Comparison of ENCODE assay signal across 8 cellular contexts in the genomic region with DNA sequence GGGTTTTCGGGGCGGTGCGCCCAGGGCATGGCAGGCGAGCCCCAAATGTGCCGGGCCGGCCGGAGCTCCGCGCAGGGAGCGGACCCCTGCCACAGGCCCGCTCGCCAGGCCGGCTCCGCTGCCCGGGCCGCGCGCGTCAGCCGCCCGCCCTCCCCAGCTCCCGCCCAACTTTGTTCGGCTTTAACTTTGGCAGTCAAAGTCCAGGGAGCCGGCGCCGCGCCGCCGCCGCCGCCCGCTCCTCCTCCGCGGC. TPM values are rescaled to one million over a fixed set of nuclear protein-coding genes. Genes with fewer than 3 reads are reported as not detected.
DNase-seq lines count a peak whose midpoint lies in the region; ATAC-seq, FAIRE-seq and TF ChIP-seq lines count a peak whose summit lies in the region.

No MANE protein-coding gene starts in this region.

- no TSS peak for BruUV-seq in endothelial cell of umbilical vein (replicated peaks; lab: Mats Ljungman, UMichigan)

- peaks cover 4% of the 10 kb centered on the region for H3K79me2 ChIP-seq in endothelial cell of umbilical vein (ENCODE audit: control insufficient read depth, insufficient read depth, low read length)

- dilution Hi-C loops in endothelial cell of umbilical vein (cut with MboI; ENCODE audit: extremely low pct_ligation_motif_present, low sequenced_read_pairs) = no loop called here

- no peaks in the 10 kb centered on the region for H3K36me3 ChIP-seq in endothelial cell of umbilical vein (ENCODE audit: control insufficient read depth in 2 of 2, extremely low read depth in 1 of 2, insufficient read depth in 2 of 2, low read length in 2 of 2)

- peak overlapping the region; percentile 93 for H3K9ac ChIP-seq in endothelial cell of umbilical vein (replicated peaks; ENCODE audit: extremely low read depth, insufficient read depth, low read length)

- CTCF ChIA-PET in AG04449 (lab: Yijun Ruan, JAX) = interaction anchor here (1.3 to 5.4 kb wide), 3 partner anchors 13 to 96 kb away, joined by 3 to 24 read pairs (median 23); no protein-coding TSS in a partner anchor
- CTCF ChIA-PET in endothelial cell of umbilical vein (lab: Charles Lee) = interaction anchor here (1.3 to 3.4 kb wide), 6 partner anchors 33 to 158 kb away, joined by 4 to 21 read pairs (median 8); partner anchors contain the start of genes DNAI4 and MIER1

- H4K20me1 ChIP-seq in endothelial cell of umbilical vein (replicated peaks; ENCODE audit: control insufficient read depth, extremely low read depth, insufficient read depth, low read length) = no peaks in the 10 kb centered on the region

- H3K27ac ChIP-seq in VCaP (peak overlapping the region; percentile 96), endothelial cell of umbilical vein (ENCODE audit: insufficient read depth, low read depth, low read length) (peak overlapping the region; percentile 74)

- H3K9me3 ChIP-seq in endothelial cell of umbilical vein (replicated peaks; ENCODE audit: control insufficient read depth, insufficient read depth, low read length) (no peaks in the 10 kb centered on the region), mononuclear cell (ENCODE audit: low read depth, low read length) (no peaks in the 10 kb centered on the region)

- no peaks in the 10 kb centered on the region for H3K9me1 ChIP-seq in endothelial cell of umbilical vein (replicated peaks; ENCODE audit: control insufficient read depth, extremely low read depth, insufficient read depth, low read length)

- POLR2A ChIA-PET in AG04449 (lab: Yijun Ruan, JAX) = interaction anchor here (1.1 to 1.8 kb wide), 5 partner anchors 12 to 128 kb away, joined by 3 to 10 read pairs (median 6); partner anchors contain the start of genes DNAI4 and MIER1
- POLR2A ChIA-PET in endothelial cell of umbilical vein (lab: Charles Lee) = interaction anchor here (1.2 to 1.6 kb wide), 2 partner anchors 33 to 57 kb away, joined by 4 to 5 read pairs; no protein-coding TSS in a partner anchor

- peak overlapping the region; percentile 99 for H3K4me2 ChIP-seq in endothelial cell of umbilical vein (ENCODE audit: insufficient read depth, low read length)

- TF ChIP-seq POLR2A in endothelial cell of umbilical vein (IDR thresholded peaks at IDR 0.05; ENCODE audit: low read depth, low read length) = no peak

- H3K4me3 ChIP-seq in AG04449 (ENCODE audit: low read depth, low read length) (peak overlapping the region; percentile 83), endothelial cell of umbilical vein (replicated peaks in 1 of 3; ENCODE audit: insufficient read depth in 1 of 3, low read depth in 1 of 3, low read length in 3 of 3) (peak overlapping the region; percentile 72 to 83 (median 81)), mononuclear cell (ENCODE audit: low read length) (peak overlapping the region; percentile 75)

- H3K4me1 ChIP-seq in endothelial cell of umbilical vein (ENCODE audit: control insufficient read depth, extremely low read depth, insufficient read depth, low read length) = peaks cover 13% of the 10 kb centered on the region
- peaks cover 19% of the 10 kb centered on the region for H3K4me1 ChIP-seq in mononuclear cell (ENCODE audit: insufficient read depth, low read length)

- H3K27me3 ChIP-seq in endothelial cell of umbilical vein (ENCODE audit: control insufficient read depth in 2 of 2, insufficient read depth in 2 of 2, low read length in 2 of 2) (no peaks in the 10 kb centered on the region), mononuclear cell (ENCODE audit: insufficient read depth, low read length) (no peaks in the 10 kb centered on the region)

- intact Hi-C loops in endothelial cell of umbilical vein (cut with micrococcal nuclease) = loop anchor here (1.0 to 10.0 kb wide), 4 partner anchors 9 to 411 kb away; partner anchors contain the start of genes DNAI4 and MIER1

- peak overlapping the region; percentile 99 for H2AFZ ChIP-seq in endothelial cell of umbilical vein (ENCODE audit: low read depth, low read length)

- DNase-seq in AG04449 (ENCODE audit: low read depth, low spot score) (no peak), endothelial cell of umbilical vein (ENCODE audit: low read depth, low spot score) (no peak), urothelium cell line (ENCODE audit: low spot score) (peak; percentile 70), SKM-1 (lab: John Stamatoyannopoulos, UW; ENCODE audit: unreplicated experiment) (no peak)

- FAIRE-seq in endothelial cell of umbilical vein (lab: Jason Lieb, UNC) = no peak
- no peak for FAIRE-seq in urothelium cell line (lab: Jason Lieb, UNC)

- ATAC-seq in GM18873 (IDR thresholded peaks at IDR 0.05; ENCODE audit: low FRiP score, unreplicated experiment) (peak; percentile 27), HG03066 (IDR thresholded peaks at IDR 0.05; ENCODE audit: low read depth, unreplicated experiment) (peak; percentile 31)

- TF ChIP-seq CTCF in AG04449 (IDR thresholded peaks at IDR 0.05; ENCODE audit: insufficient read depth, low read length, missing control alignments) (no peak), VCaP (conservative IDR thresholded peaks at IDR 0.05) (no peak), endothelial cell of umbilical vein (IDR thresholded peaks at IDR 0.05; ENCODE audit: extremely low read depth in 1 of 2, insufficient read depth in 1 of 2, low read depth in 1 of 2, low read length in 2 of 2) (no peak)

TF ChIP-seq in endothelial cell of umbilical vein, 7 proteins besides CTCF, POLR2A, EP300 and RAD21:
- TF ChIP-seq POLR2AphosphoS5 (IDR thresholded peaks at IDR 0.05; ENCODE audit: insufficient read depth, low read depth, low read length) (no peak), MYC (IDR thresholded peaks at IDR 0.05; ENCODE audit: low read depth, low read length) (no peak), MAX (IDR thresholded peaks at IDR 0.05; ENCODE audit: insufficient read depth, insufficient read length) (no peak), GATA2 (IDR thresholded peaks at IDR 0.05; ENCODE audit: insufficient read depth, insufficient read length, low read depth, low read length) (no peak), JUN (IDR thresholded peaks at IDR 0.05; ENCODE audit: borderline replicate concordance, insufficient read depth, insufficient read length, low read depth) (no peak), FOS (IDR thresholded peaks at IDR 0.05; ENCODE audit: borderline replicate concordance, insufficient read depth, low read length) (no peak), EZH2 (IDR thresholded peaks at IDR 0.05; ENCODE audit: borderline replicate concordance, low read depth, low read length, severe bottlenecking) (no peak)

RNA-seq across cellular contexts. Expression of gene SLC35D1, which starts 0.5 kb away (rescaled TPM):
- total RNA-seq in endothelial cell of umbilical vein (6.1 and 6.6 TPM in 2 replicates), mononuclear cell (13.6 TPM)
- polyA plus RNA-seq in endothelial cell of umbilical vein = 2.9 and 3.5 TPM in 2 replicates
- polyA plus RNA-seq in endothelial cell of umbilical vein (2011; cell fraction: cytosol; rRNA removed) = 2.9 and 3.5 TPM in 2 replicates
- 9.1 and 11.2 TPM in 2 replicates for polyA plus RNA-seq in endothelial cell of umbilical vein (2011; cell fraction: nucleus; rRNA removed)
- 2.7 and 4.0 TPM in 2 replicates for polyA plus RNA-seq in endothelial cell of umbilical vein (2012)
- 9.5 and 9.6 TPM in 2 replicates for polyA minus RNA-seq in endothelial cell of umbilical vein
- polyA minus RNA-seq in endothelial cell of umbilical vein (2011; cell fraction: cytosol; rRNA and poly(A)+ RNA removed) = 8.3 TPM
- 8.3 and 11.6 TPM in 2 replicates for polyA minus RNA-seq in endothelial cell of umbilical vein (2011; cell fraction: nucleus; rRNA and poly(A)+ RNA removed)
